6 cellular contexts compared by ENCODE assay signal in the genomic region with DNA sequence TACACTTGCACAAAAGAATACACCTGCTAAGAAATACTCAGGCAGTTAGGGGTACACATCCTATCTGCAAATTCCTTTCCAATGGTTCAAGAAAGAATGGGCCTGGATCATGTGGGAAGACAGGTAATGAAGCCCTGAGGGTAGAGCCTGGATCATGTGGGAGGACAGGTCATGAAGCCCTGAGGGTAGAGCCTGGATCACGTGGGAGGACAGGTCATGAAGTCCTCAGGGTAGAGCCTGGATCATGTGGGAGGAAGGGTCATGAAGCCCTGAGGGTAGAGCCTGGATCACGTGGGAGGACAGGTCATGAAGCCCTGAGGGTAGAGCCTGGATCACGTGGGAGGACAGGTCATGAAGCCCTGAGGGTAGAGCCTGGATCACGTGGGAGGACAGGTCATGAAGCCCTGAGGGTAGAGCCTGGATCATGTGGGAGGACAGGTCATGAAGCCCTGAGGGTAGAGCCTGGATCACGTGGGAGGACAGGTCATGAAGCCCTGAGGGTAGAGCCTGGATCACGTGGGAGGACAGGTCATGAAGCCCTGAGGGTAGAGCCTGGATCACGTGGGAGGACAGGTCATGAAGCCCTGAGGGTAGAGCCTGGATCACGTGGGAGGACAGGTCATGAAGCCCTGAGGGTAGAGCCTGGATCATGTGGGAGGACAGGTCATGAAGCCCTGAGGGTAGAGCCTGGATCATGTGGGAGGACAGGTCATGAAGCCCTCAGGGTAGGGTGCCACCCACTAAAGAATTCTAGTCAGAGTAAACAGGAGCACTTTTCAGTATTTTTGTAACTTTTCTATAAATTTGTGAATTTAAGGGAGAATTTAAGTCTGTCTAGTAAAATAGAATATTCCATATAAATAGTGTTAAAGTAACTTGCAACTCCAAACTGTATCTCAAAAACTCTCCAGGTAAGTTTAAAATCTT. TPM values are rescaled to one million over a fixed set of nuclear protein-coding genes. Genes with fewer than 3 reads are reported as not detected.
"Had no signal": no experiment of that assay in that cellular context is flagged by ENCODE, and none has a peak within 500 bp of the region (broad histone marks: within the 10 kb centered on the region; RNA-seq: fewer than 3 reads in every experiment).

No MANE protein-coding gene starts in this region.

RNA-seq across cellular contexts. Expression of a gene that starts 45.8 kb away (rescaled TPM):
- total RNA-seq: lung microvascular endothelial cell, occipital lobe, subcutaneous adipose tissue, suprapubic skin, vagina had no signal
- polyA plus RNA-seq: naive thymus-derived CD8-positive, alpha-beta T cell had no signal
